In the genomic region with DNA sequence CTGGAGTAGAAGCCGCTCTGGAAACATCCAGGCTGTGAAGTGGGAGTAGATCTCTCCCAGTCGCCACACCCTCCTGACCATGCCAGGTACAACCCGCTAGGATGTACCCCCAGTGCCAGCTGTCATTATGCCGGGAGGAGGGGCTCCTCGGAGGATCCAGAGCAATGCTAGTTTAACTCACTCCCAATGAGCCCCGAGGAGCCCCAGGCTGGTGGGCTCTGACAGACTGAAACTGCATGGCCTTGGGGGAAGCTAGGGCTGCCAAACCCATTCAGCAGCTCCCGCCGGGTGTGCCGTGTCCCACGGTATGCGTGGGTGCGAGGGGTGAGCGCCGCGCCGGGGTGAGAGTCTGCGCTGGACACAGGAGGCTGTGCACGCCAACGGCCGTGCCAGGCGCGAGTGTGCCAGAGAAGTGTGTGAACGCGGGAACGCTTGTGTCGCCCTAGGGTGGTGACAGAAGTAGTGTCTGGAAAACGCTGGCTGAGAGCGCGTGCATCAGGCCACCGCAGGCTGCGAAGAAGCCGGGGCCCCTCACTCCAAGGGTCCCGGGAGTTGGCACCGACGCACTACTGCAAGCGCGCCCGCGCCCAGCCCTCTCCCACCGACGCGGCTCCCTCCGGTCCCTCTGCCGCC, we compare ENCODE assay signal across 8 cellular contexts.
DNase-seq lines count a peak whose midpoint lies in the region; ATAC-seq and TF ChIP-seq lines count a peak whose summit lies in the region.

No MANE protein-coding gene starts in this region.

- H3K4me3 Mint-ChIP-seq in stimulated activated memory B cell treated with anti-CD40 and anti-IgM and Interleukin-4, amounts not matched to agents 10 μg/mL and 1 μg/mL and 100 μg/mL, for 72 hours = peak overlapping the region; percentile 91

- H3K36me3 ChIP-seq in MG63 = no peaks in the 10 kb centered on the region

- ATAC-seq in GM19468 (IDR thresholded peaks at IDR 0.05; ENCODE audit: extremely low read depth, unreplicated experiment) = peak; percentile 9
- ATAC-seq in activated naive CD4-positive, alpha-beta T cell treated with anti-CD3 and anti-CD28 coated beads, Interleukin-2, amount 50 U/mL, for 72 hours = peak; percentile 10 to 18
- ATAC-seq in stimulated activated memory B cell treated with anti-CD40 and anti-IgM and Interleukin-4, amounts not matched to agents 10 μg/mL and 1 μg/mL and 100 μg/mL, for 72 hours = peak; percentile 17

- peaks cover 87% of the 10 kb centered on the region for H3K4me1 Mint-ChIP-seq in stimulated activated memory B cell treated with anti-CD40 and anti-IgM and Interleukin-4, amounts not matched to agents 10 μg/mL and 1 μg/mL and 100 μg/mL, for 72 hours

- H3K4me3 ChIP-seq in MG63 = peak overlapping the region; percentile 43

- H3K27ac ChIP-seq in C4-2B = peak overlapping the region; percentile 25; the same call in 1 of the 2 replicates

- H3K27me3 Mint-ChIP-seq in stimulated activated memory B cell treated with anti-CD40 and anti-IgM and Interleukin-4, amounts not matched to agents 10 μg/mL and 1 μg/mL and 100 μg/mL, for 72 hours = no peaks in the 10 kb centered on the region

- no peaks in the 10 kb centered on the region for H3K27me3 ChIP-seq in MG63

- peaks cover 28 to 29% of the 10 kb centered on the region in 2 donors for H3K36me3 Mint-ChIP-seq in activated naive CD4-positive, alpha-beta T cell treated with anti-CD3 and anti-CD28 coated beads, Interleukin-2, amount 50 U/mL, for 72 hours
- H3K36me3 Mint-ChIP-seq in stimulated activated memory B cell treated with anti-CD40 and anti-IgM and Interleukin-4, amounts not matched to agents 10 μg/mL and 1 μg/mL and 100 μg/mL, for 72 hours = peaks cover 19% of the 10 kb centered on the region

- no peaks in the 10 kb centered on the region for H3K9me3 Mint-ChIP-seq in activated naive CD4-positive, alpha-beta T cell treated with anti-CD3 and anti-CD28 coated beads, Interleukin-2, amount 50 U/mL, for 72 hours
- H3K9me3 Mint-ChIP-seq in stimulated activated memory B cell treated with anti-CD40 and anti-IgM and Interleukin-4, amounts not matched to agents 10 μg/mL and 1 μg/mL and 100 μg/mL, for 72 hours = no peaks in the 10 kb centered on the region

- no peak for TF ChIP-seq CTCF in C4-2B (conservative IDR thresholded peaks at IDR 0.05)

- peak; percentile 21 for DNase-seq in MG63
- DNase-seq in activated naive CD4-positive, alpha-beta T cell treated with anti-CD3 and anti-CD28 coated beads, Interleukin-2, amount 50 U/mL, for 72 hours (ENCODE audit: low spot score in 2 of 2) = no peak
- DNase-seq in iPS-NIHi11 (ENCODE audit: low spot score) = peak; percentile 34
- no peak for DNase-seq in NCI-H2227 (lab: John Stamatoyannopoulos, UW; ENCODE audit: unreplicated experiment)
- no peak for DNase-seq in midbrain (lab: John Stamatoyannopoulos, UW)

- H3K27ac Mint-ChIP-seq in activated naive CD4-positive, alpha-beta T cell treated with anti-CD3 and anti-CD28 coated beads, Interleukin-2, amount 50 U/mL, for 72 hours = peak overlapping the region; percentile 29 to 94
- H3K27ac Mint-ChIP-seq in stimulated activated memory B cell treated with anti-CD40 and anti-IgM and Interleukin-4, amounts not matched to agents 10 μg/mL and 1 μg/mL and 100 μg/mL, for 72 hours = peak overlapping the region; percentile 86

- no peaks in the 10 kb centered on the region for H3K9me3 ChIP-seq in MG63

Comparison
In these comparisons a context has a peak if more than half of its experiments do, and no peak if none do; other contexts are left out.
1. DNase-seq: peak in MG63 (single experiment) and iPS-NIHi11 (single experiment); none in activated naive CD4-positive, alpha-beta T cell treated with anti-CD3 and anti-CD28 coated beads, Interleukin-2, amount 50 U/mL, for 72 hours (0 of 2), NCI-H2227 (single experiment) and midbrain (single experiment).
2. Peak in every context shown above with its lines, with median percentiles within 50 percentile points of each other: ATAC-seq.